ENCODE assay signal across 1 cellular context in genomic region chr1:31181515-31182343, GRCh38.
A peak's percentile ranks its signal among the peaks of the same experiment; 100 is the strongest.
TF ChIP-seq lines count a peak whose summit lies in the region.

No MANE protein-coding gene starts in this region.

TF ChIP-seq in K562, 482 proteins besides CTCF, POLR2A, EP300 and RAD21 (continued from another document and continues in another):
- TF ChIP-seq ZNF3 (CRISPR knock-in tag; IDR thresholded peaks at IDR 0.05): no peak
- TF ChIP-seq KDM2B (CRISPR knock-in tag; IDR thresholded peaks at IDR 0.05): no peak
- TF ChIP-seq ZNF197 (CRISPR knock-in tag; IDR thresholded peaks at IDR 0.05; ENCODE audit: low read depth): no peak; the same call in 1 of the 2 replicates
- peak; percentile 48; the same call in 1 of the 2 replicates for TF ChIP-seq ZNF766 (CRISPR knock-in tag; conservative IDR thresholded peaks at IDR 0.05)
- no peak for TF ChIP-seq CHD7 (IDR thresholded peaks at IDR 0.05; ENCODE audit: low read depth, low read length)
- no peak for TF ChIP-seq SNAPC5 (CRISPR knock-in tag; IDR thresholded peaks at IDR 0.05)
- TF ChIP-seq ZFP36 (IDR thresholded peaks at IDR 0.05; ENCODE audit: low read depth, low read length, partially characterized antibody): no peak
- no peak for TF ChIP-seq BCL6 (CRISPR knock-in tag; IDR thresholded peaks at IDR 0.05)
- TF ChIP-seq CREB1 (IDR thresholded peaks at IDR 0.05): peak; percentile 67
- TF ChIP-seq CREB1 (CRISPR knock-in tag; IDR thresholded peaks at IDR 0.05): peak; percentile 70; the same call in 1 of the 2 replicates
- TF ChIP-seq ETV5 (CRISPR knock-in tag; IDR thresholded peaks at IDR 0.05; ENCODE audit: low read depth): 0 out of 2 replicates have a peak, but pooled peaks have one; percentile 2
- no peak for TF ChIP-seq HEY1 (CRISPR knock-in tag; IDR thresholded peaks at IDR 0.05; ENCODE audit: borderline replicate concordance)
- TF ChIP-seq NKRF (IDR thresholded peaks at IDR 0.05; ENCODE audit: borderline replicate concordance): peak; percentile 96
- no peak for TF ChIP-seq CUX1 (CRISPR knock-in tag; IDR thresholded peaks at IDR 0.05)
- TF ChIP-seq MAFF (IDR thresholded peaks at IDR 0.05; ENCODE audit: low read length): no peak
- no peak; a peak in 1 of 4 replicates for TF ChIP-seq FOXK2 (conservative IDR thresholded peaks at IDR 0.05 in 1 of 2, IDR thresholded peaks at IDR 0.05 in 1 of 2; ENCODE audit: low read depth in 2 of 2)
- TF ChIP-seq RFX1 (IDR thresholded peaks at IDR 0.05): no peak
- peak; percentile 77 for TF ChIP-seq RB1 (IDR thresholded peaks at IDR 0.05; ENCODE audit: low read depth)
- TF ChIP-seq GTF2E2 (tag; IDR thresholded peaks at IDR 0.05): no peak
- no peak for TF ChIP-seq MITF (IDR thresholded peaks at IDR 0.05)
- TF ChIP-seq ZNF143 (CRISPR knock-in tag; IDR thresholded peaks at IDR 0.05): 0 out of 2 replicates have a peak, but pooled peaks have one; percentile 45
- no peak for TF ChIP-seq ZNF551 (CRISPR knock-in tag; IDR thresholded peaks at IDR 0.05)
- TF ChIP-seq ZNF311 (CRISPR knock-in tag; IDR thresholded peaks at IDR 0.05): no peak
- TF ChIP-seq CLOCK (CRISPR knock-in tag; IDR thresholded peaks at IDR 0.05; ENCODE audit: borderline replicate concordance): no peak
- TF ChIP-seq SMC3 (conservative IDR thresholded peaks at IDR 0.05; ENCODE audit: insufficient read depth, low read depth, low read length): peak; percentile 73
